In the genomic region with DNA sequence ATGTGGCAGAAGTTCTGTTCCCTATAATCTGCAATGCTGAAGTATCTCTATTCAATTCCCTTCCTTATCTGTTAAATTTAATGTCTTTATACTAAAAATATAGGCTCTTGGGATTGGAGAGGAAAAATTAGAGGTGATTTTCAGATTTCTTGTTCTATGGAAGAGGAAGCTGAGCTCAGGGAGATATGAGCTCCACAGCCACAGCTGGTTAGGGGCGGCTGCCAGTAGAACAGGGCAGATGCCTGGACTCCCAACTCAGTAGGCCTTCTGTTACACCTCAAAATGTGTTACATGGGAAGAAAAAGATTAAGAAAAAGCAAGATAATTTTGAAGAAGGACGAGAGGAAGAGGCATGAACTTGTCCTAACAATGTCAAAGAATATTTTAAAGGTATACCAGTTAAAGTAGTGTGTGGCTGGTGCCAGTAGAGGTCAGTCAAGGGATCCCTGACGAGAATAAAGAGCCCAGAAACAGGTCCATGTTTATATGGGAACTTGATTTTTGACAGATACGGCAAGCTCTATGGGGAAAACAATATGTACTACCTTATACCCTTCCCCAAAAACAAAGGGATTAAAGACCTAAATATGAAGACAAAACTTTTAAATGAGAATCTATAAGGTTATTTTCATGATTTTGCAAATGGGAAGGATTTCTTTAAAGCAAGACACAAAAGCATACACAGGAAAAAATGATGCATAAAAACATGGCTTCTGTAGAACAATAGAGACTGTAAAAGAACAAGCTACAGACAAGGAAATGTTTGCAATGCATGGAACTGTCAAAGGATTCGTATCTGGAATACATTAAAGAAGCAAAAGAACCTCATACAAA, we compare ENCODE assay signal across 8 cellular contexts. TPM values are rescaled to one million over a fixed set of nuclear protein-coding genes. Genes with fewer than 3 reads are reported as not detected.
DNase-seq lines count a peak whose midpoint lies in the region; TF ChIP-seq lines count a peak whose summit lies in the region.

No MANE protein-coding gene starts in this region.

- H3K27ac ChIP-seq in testis: no peak overlapping the region

- intact Hi-C loops in testis (cut with DNase I; ENCODE audit: low total_unique reads): no loop called here

- CTCF ChIA-PET in GM10248 (lab: Yijun Ruan, JAX): interaction anchor here (0.6 to 3.5 kb wide), 13 partner anchors 9 to 447 kb away, joined by 3 to 28 read pairs (median 4); a partner anchor contains a TSS

- DNase-seq in ACHN: peak; percentile 33
- peak; percentile 54 for DNase-seq in GM10248 (ENCODE audit: extremely low spot score)
- DNase-seq in HPDE6-E6E7 (ENCODE audit: extremely low spot score): peak; percentile 28
- DNase-seq in SW480 (ENCODE audit: low spot score): peak; percentile 27
- DNase-seq in germinal center (ENCODE audit: low spot score): peak; percentile 7
- peak; percentile 45 for DNase-seq in testis
- no peak for DNase-seq in activated CD8-positive, alpha-beta memory T cell treated with anti-CD3 and anti-CD28 coated beads for 24 hours
- DNase-seq in activated effector memory CD4-positive, alpha-beta T cell treated with anti-CD3 and anti-CD28 coated beads, Interleukin-2, amount 50 U/mL, for 16 hours: no peak

- H3K4me1 ChIP-seq in testis: no peaks in the 10 kb centered on the region

- peak; percentile 60 for TF ChIP-seq CTCF in GM10248 (IDR thresholded peaks at IDR 0.05; ENCODE audit: control extremely low read depth, extremely low read depth, low read depth, missing control alignments)
- peak in 2 of 3 experiments; percentile 11 to 48 for TF ChIP-seq CTCF in testis (IDR thresholded peaks at IDR 0.05)

- H3K36me3 ChIP-seq in testis (ENCODE audit: low read depth, missing control alignments): no peaks in the 10 kb centered on the region

- 57 to 60% methylated on average over 5 of the region's 5 CpGs for WGBS in testis, 2 donors

- no peak for TF ChIP-seq POLR2A in testis (IDR thresholded peaks at IDR 0.05)

- no peak overlapping the region for H3K4me3 ChIP-seq in testis

- H3K9me3 ChIP-seq in testis: no peaks in the 10 kb centered on the region

- in situ Hi-C loops in ACHN (cut with HindIII; ENCODE audit: low pct_ligation_motif_present, low pct_unique_long_range_greater_than_20kb, low sequenced_read_pairs): no loop called here

- POLR2A ChIA-PET in GM10248 (lab: Yijun Ruan, JAX): no interaction called here

- H3K27me3 ChIP-seq in testis: no peaks in the 10 kb centered on the region

RNA-seq across cellular contexts. Expression of a gene that starts 28.7 kb away (rescaled TPM):
- 10 to 100 TPM; 58.3 to 75.4 TPM for total RNA-seq in testis
- 63.0 TPM for polyA plus RNA-seq in testis (ENCODE audit: insufficient read depth, low read depth, low replicate concordance)

RNA-seq across cellular contexts. Expression of a gene that starts 42.6 kb away (rescaled TPM):
- 10 to 100 TPM; 23.2 to 25.0 TPM for total RNA-seq in testis
- polyA plus RNA-seq in testis (ENCODE audit: insufficient read depth, low read depth, low replicate concordance): 18.4 TPM

RNA-seq across cellular contexts. Expression of a gene that starts 42.8 kb away (rescaled TPM):
- total RNA-seq in testis: 10 to 100 TPM; 45.5 to 45.7 TPM
- polyA plus RNA-seq in testis (ENCODE audit: insufficient read depth, low read depth, low replicate concordance): 41.4 TPM

Comparison
In these comparisons a context has a peak if more than half of its experiments do, and no peak if none do; other contexts are left out.
1. DNase-seq: peak in ACHN (single experiment), GM10248 (single experiment), HPDE6-E6E7 (single experiment), SW480 (single experiment), germinal center (single experiment) and testis (single experiment); none in activated CD8-positive, alpha-beta memory T cell treated with anti-CD3 and anti-CD28 coated beads for 24 hours (single experiment) and activated effector memory CD4-positive, alpha-beta T cell treated with anti-CD3 and anti-CD28 coated beads, Interleukin-2, amount 50 U/mL, for 16 hours (single experiment).